Comparison of ENCODE assay signal across 8 cellular contexts in the genomic region with DNA sequence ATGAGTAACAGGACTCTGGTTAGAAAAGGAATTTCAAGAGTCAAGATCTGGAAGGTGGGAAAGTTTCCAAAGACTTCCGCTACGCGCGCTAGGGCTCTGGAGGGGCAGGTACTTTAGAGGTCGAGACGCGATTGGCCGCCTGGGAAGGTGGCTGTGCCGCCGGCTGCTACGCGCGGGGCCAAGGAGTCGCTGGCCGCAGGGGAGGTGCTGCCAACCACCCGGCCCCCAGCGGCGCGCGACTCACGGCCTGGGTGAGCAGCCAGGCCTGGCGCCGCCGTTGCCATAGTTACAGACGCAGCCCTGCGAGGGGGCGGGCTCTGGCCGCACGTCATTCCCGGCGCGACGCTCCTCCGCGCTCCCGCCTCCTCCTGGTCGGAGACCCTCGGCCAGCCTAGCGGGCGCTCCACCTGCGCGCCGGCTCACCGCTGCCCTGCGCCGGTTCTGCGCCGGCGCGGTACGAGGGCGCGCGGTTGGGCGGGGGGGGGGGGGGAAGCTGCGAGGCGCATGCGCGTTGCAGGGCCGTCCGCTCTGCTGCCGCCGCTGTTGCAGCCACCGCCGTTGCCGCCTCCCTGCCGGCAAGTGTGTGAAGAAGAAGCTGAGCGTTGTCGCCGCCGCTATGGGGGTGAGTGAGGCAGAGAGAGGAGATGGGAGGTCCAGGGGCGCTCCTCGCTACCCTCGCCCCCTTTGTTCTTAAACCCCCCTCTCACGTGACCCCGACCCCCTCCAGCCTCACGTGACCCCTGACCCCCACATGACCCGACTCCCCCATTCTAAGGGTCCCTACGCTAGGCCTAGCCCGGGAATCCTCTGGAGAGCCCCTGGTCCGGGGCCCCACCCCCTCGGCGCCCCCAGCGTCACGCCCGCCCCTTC. TPM values are rescaled to one million over a fixed set of nuclear protein-coding genes. Genes with fewer than 3 reads are reported as not detected.
DNase-seq lines count a peak whose midpoint lies in the region; ATAC-seq and TF ChIP-seq lines count a peak whose summit lies in the region.

A gene (plus strand): TSS at position 522 of the 870 bp plus-strand sequence. CDS start 95 bp downstream, at position 617.

- WGBS in liver, result under 1% methylated on average over 85 of the region's 86 CpGs

- peaks cover 3 to 16% (median 11%) of the 10 kb centered on the region in 4 donors for H3K4me1 ChIP-seq in liver (ENCODE audit: control insufficient read depth in 4 of 4, insufficient read depth in 4 of 4, low read length in 3 of 4)

- H3K9me3 Mint-ChIP-seq in CD14-positive monocyte, result no peaks in the 10 kb centered on the region
- no peaks in the 10 kb centered on the region for H3K9me3 Mint-ChIP-seq in activated CD4-positive, alpha-beta T cell treated with anti-CD3 and anti-CD28 coated beads, Interleukin-2, amount 10 ng/mL, durations not matched to agents 7 days and 5 days

- no peaks in the 10 kb centered on the region for H3K27me3 ChIP-seq in liver (ENCODE audit: control insufficient read depth in 4 of 4, insufficient read depth in 4 of 4, low read length in 3 of 4)

- peak; percentile 93 for ATAC-seq in GM19372 (IDR thresholded peaks at IDR 0.05; ENCODE audit: low read depth, unreplicated experiment)
- ATAC-seq in HG03521 (IDR thresholded peaks at IDR 0.05; ENCODE audit: unreplicated experiment), result peak; percentile 93

- DNase-seq in CD14-positive monocyte (ENCODE audit: low spot score), result peak; percentile 83
- peak; percentile 100 for DNase-seq in NCI-H69 (lab: John Stamatoyannopoulos, UW)
- peak; percentile 93 for DNase-seq in activated CD4-positive, alpha-beta T cell treated with anti-CD3 and anti-CD28 coated beads, Interleukin-2, amount 10 ng/mL, durations not matched to agents 7 days and 5 days
- DNase-seq in dedifferentiated amniotic fluid mesenchymal stem cell (ENCODE audit: extremely low spot score), result peak; percentile 54
- DNase-seq in stimulated activated CD4-positive, alpha-beta T cell treated with anti-CD3 and anti-CD28 coated beads, Interleukin-4, amount 100 ng/mL, for 1 hour, result peak; percentile 90

- no peaks in the 10 kb centered on the region for H3K36me3 ChIP-seq in liver (ENCODE audit: control insufficient read depth in 4 of 4, insufficient read depth in 3 of 4, low read depth in 1 of 4, low read length in 3 of 4)

- H3K9ac ChIP-seq in liver (ENCODE audit: low read depth in 1 of 2, low read length in 2 of 2), result peak within 1 kb of the TSS; percentile 45 to 75

- no peaks in the 10 kb centered on the region for H3K9me3 ChIP-seq in liver (ENCODE audit: control insufficient read depth in 4 of 4, low read length in 3 of 4)

- peak within 1 kb of the TSS; percentile 18 to 64 for H3K27ac ChIP-seq in liver (ENCODE audit: low read depth in 1 of 2, low read length in 2 of 2)

- TF ChIP-seq CTCF in CD14-positive monocyte (IDR thresholded peaks at IDR 0.05) (no peak), liver (IDR thresholded peaks at IDR 0.05; ENCODE audit: low read depth, low read length, missing input control) (no peak)

- no peak for TF ChIP-seq RAD21 in liver (IDR thresholded peaks at IDR 0.05)

- peaks cover 35% of the 10 kb centered on the region for H3K4me1 Mint-ChIP-seq in CD14-positive monocyte
- peaks cover 33% of the 10 kb centered on the region for H3K4me1 Mint-ChIP-seq in activated CD4-positive, alpha-beta T cell treated with anti-CD3 and anti-CD28 coated beads, Interleukin-2, amount 10 ng/mL, durations not matched to agents 7 days and 5 days

- peak within 1 kb of the TSS; percentile 69 to 73 (median 71) for H3K4me3 ChIP-seq in liver (ENCODE audit: low read depth in 1 of 3, low read length in 3 of 3)

- peak within 1 kb of the TSS; percentile 42 to 88 (median 69) for H3K27ac Mint-ChIP-seq in CD14-positive monocyte
- peak within 1 kb of the TSS; percentile 76 for H3K27ac Mint-ChIP-seq in activated CD4-positive, alpha-beta T cell treated with anti-CD3 and anti-CD28 coated beads, Interleukin-2, amount 10 ng/mL, durations not matched to agents 7 days and 5 days

- POLR2A ChIA-PET in activated CD4-positive, alpha-beta T cell treated with anti-CD3 and anti-CD28 coated beads, Interleukin-2, amount 10 ng/mL, durations not matched to agents 7 days and 5 days (lab: Charles Lee), result no interaction called here

- H3K36me3 Mint-ChIP-seq in CD14-positive monocyte, result no peaks in the 10 kb centered on the region
- peaks cover 9% of the 10 kb centered on the region for H3K36me3 Mint-ChIP-seq in activated CD4-positive, alpha-beta T cell treated with anti-CD3 and anti-CD28 coated beads, Interleukin-2, amount 10 ng/mL, durations not matched to agents 7 days and 5 days (ENCODE audit: low read depth)

- H3K4me3 Mint-ChIP-seq in CD14-positive monocyte, result peak within 1 kb of the TSS; percentile 87 to 95
- H3K4me3 Mint-ChIP-seq in activated CD4-positive, alpha-beta T cell treated with anti-CD3 and anti-CD28 coated beads, Interleukin-2, amount 10 ng/mL, durations not matched to agents 7 days and 5 days, result peak within 1 kb of the TSS; percentile 80

- H3K27me3 Mint-ChIP-seq in CD14-positive monocyte (ENCODE audit: low read depth in 3 of 3), result peaks cover 6 to 13% (median 12%) of the 10 kb centered on the region in 3 donors
- H3K27me3 Mint-ChIP-seq in activated CD4-positive, alpha-beta T cell treated with anti-CD3 and anti-CD28 coated beads, Interleukin-2, amount 10 ng/mL, durations not matched to agents 7 days and 5 days, result peaks cover 2% of the 10 kb centered on the region

- intact Hi-C loops in CD14-positive monocyte (cut with micrococcal nuclease), result loop anchor here in 1 of 2 donors (2.0 kb wide), 1 partner anchor 98 kb away; no protein-coding TSS in a partner anchor

- CTCF ChIA-PET in activated CD4-positive, alpha-beta T cell treated with anti-CD3 and anti-CD28 coated beads, Interleukin-2, amount 10 ng/mL, durations not matched to agents 7 days and 5 days (lab: Charles Lee), result interaction anchor here (1.4 kb wide), 1 partner anchor 101 kb away, joined by 3 read pairs; no protein-coding TSS in a partner anchor

TF ChIP-seq in liver, 16 proteins besides CTCF, POLR2A, EP300 and RAD21 (continues in another document):
- TF ChIP-seq JUND (IDR thresholded peaks at IDR 0.05) (no peak), FOXA2 (IDR thresholded peaks at IDR 0.05) (no peak), EGR1 (IDR thresholded peaks at IDR 0.05; ENCODE audit: low read depth in 2 of 2) (peak in 1 of 2 donors; percentile 54), SP1 (IDR thresholded peaks at IDR 0.05) (peak; percentile 68), HNF4A (conservative IDR thresholded peaks at IDR 0.05) (no peak), TAF1 (conservative IDR thresholded peaks at IDR 0.05) (no peak), HNF4G (IDR thresholded peaks at IDR 0.05) (no peak), FOXA1 (IDR thresholded peaks at IDR 0.05) (no peak), RXRA (IDR thresholded peaks at IDR 0.05) (peak in 1 of 2 donors; percentile 11)
- TF ChIP-seq, protein P1, sequence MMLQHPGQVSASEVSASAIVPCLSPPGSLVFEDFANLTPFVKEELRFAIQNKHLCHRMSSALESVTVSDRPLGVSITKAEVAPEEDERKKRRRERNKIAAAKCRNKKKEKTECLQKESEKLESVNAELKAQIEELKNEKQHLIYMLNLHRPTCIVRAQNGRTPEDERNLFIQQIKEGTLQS (IDR thresholded peaks at IDR 0.05), result no peak
- TF ChIP-seq, protein P2, sequence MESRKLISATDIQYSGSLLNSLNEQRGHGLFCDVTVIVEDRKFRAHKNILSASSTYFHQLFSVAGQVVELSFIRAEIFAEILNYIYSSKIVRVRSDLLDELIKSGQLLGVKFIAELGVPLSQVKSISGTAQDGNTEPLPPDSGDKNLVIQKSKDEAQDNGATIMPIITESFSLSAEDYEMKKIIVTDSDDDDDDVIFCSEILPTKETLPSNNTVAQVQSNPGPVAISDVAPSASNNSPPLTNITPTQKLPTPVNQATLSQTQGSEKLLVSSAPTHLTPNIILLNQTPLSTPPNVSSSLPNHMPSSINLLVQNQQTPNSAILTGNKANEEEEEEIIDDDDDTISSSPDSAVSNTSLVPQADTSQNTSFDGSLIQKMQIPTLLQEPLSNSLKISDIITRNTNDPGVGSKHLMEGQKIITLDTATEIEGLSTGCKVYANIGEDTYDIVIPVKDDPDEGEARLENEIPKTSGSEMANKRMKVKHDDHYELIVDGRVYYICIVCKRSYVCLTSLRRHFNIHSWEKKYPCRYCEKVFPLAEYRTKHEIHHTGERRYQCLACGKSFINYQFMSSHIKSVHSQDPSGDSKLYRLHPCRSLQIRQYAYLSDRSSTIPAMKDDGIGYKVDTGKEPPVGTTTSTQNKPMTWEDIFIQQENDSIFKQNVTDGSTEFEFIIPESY (IDR thresholded peaks at IDR 0.05), result no peak
- TF ChIP-seq, protein P3, sequence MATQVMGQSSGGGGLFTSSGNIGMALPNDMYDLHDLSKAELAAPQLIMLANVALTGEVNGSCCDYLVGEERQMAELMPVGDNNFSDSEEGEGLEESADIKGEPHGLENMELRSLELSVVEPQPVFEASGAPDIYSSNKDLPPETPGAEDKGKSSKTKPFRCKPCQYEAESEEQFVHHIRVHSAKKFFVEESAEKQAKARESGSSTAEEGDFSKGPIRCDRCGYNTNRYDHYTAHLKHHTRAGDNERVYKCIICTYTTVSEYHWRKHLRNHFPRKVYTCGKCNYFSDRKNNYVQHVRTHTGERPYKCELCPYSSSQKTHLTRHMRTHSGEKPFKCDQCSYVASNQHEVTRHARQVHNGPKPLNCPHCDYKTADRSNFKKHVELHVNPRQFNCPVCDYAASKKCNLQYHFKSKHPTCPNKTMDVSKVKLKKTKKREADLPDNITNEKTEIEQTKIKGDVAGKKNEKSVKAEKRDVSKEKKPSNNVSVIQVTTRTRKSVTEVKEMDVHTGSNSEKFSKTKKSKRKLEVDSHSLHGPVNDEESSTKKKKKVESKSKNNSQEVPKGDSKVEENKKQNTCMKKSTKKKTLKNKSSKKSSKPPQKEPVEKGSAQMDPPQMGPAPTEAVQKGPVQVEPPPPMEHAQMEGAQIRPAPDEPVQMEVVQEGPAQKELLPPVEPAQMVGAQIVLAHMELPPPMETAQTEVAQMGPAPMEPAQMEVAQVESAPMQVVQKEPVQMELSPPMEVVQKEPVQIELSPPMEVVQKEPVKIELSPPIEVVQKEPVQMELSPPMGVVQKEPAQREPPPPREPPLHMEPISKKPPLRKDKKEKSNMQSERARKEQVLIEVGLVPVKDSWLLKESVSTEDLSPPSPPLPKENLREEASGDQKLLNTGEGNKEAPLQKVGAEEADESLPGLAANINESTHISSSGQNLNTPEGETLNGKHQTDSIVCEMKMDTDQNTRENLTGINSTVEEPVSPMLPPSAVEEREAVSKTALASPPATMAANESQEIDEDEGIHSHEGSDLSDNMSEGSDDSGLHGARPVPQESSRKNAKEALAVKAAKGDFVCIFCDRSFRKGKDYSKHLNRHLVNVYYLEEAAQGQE (IDR thresholded peaks at IDR 0.05), result no peak
- TF ChIP-seq, protein P4, sequence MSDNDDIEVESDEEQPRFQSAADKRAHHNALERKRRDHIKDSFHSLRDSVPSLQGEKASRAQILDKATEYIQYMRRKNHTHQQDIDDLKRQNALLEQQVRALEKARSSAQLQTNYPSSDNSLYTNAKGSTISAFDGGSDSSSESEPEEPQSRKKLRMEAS (IDR thresholded peaks at IDR 0.05), result no peak

RNA-seq across cellular contexts. Expression of the gene that starts here (rescaled TPM):
- polyA plus RNA-seq in CD14-positive monocyte (1 to 10 TPM; 1.5 to 1.6 TPM), liver (1 to 10 TPM; 3.0 to 4.1 TPM)
- total RNA-seq in activated CD4-positive, alpha-beta T cell treated with anti-CD3 and anti-CD28 coated beads, Interleukin-2, amount 10 ng/mL, durations not matched to agents 7 days and 5 days, result 10 to 100 TPM; 30.4 to 33.6 TPM
- total RNA-seq in liver, result 1 to 10 TPM; 5.4 to 7.3 TPM

Comparison
In these comparisons a context has a peak if more than half of its experiments do, and no peak if none do; other contexts are left out.
1. Peak in every context shown above with its lines: DNase-seq, ATAC-seq, H3K4me3 ChIP-seq and H3K27ac ChIP-seq.